22 cellular contexts compared by ENCODE assay signal in genomic region chr20:59580991-59581401, GRCh38. TPM values are rescaled to one million over a fixed set of nuclear protein-coding genes. Genes with fewer than 3 reads are reported as not detected.
"Had no signal": no experiment of that assay in that cellular context is flagged by ENCODE, and none has a peak within 500 bp of the region (broad histone marks: within the 10 kb centered on the region; RNA-seq: fewer than 3 reads in every experiment).

No MANE protein-coding gene starts in this region.

- DNase-seq: effector CD4-positive, alpha-beta T cell; endodermal cell; erythroblast; foreskin melanocyte; heart left ventricle; hippocampal formation; midbrain; nucleus accumbens; psoas muscle; retina; stimulated activated CD4-positive, alpha-beta T cell treated with anti-CD3 and anti-CD28 coated beads, Interleukin-2, amount 100 ng/mL, for 24 hours; stimulated activated CD4-positive, alpha-beta T cell treated with anti-CD3 and anti-CD28 coated beads, Interleukin-4, amount 100 ng/mL, for 4 hours; stimulated activated naive CD4-positive, alpha-beta T cell; stomach; trophoblast cell had no signal

- H3K27ac Mint-ChIP-seq: endodermal cell; natural killer cell treated with Interleukin-12 subunit alpha and Interleukin-12 subunit beta and Interleukin-15 and Interleukin-18, amount 100 ng/mL, for 72 hours; neural progenitor cell had no signal

- H3K4me1 ChIP-seq: neural progenitor cell, parathyroid adenoma, psoas muscle, right lobe of liver had no signal

- H3K4me3 Mint-ChIP-seq: endodermal cell; natural killer cell treated with Interleukin-12 subunit alpha and Interleukin-12 subunit beta and Interleukin-15 and Interleukin-18, amount 100 ng/mL, for 72 hours; neural progenitor cell had no signal

- H2AFZ ChIP-seq: neural progenitor cell, parathyroid adenoma had no signal

- H3K36me3 Mint-ChIP-seq: natural killer cell treated with Interleukin-12 subunit alpha and Interleukin-12 subunit beta and Interleukin-15 and Interleukin-18, amount 100 ng/mL, for 72 hours; neural progenitor cell had no signal

- H3K9ac ChIP-seq: neural progenitor cell, parathyroid adenoma had no signal

- H3K9me3 ChIP-seq: heart left ventricle, psoas muscle, right lobe of liver, stomach had no signal

- H3K4me3 ChIP-seq: coronary artery, heart left ventricle, neural progenitor cell, psoas muscle, right lobe of liver, stomach had no signal

- H3K27ac ChIP-seq: coronary artery, heart left ventricle, neural progenitor cell, parathyroid adenoma, psoas muscle, right lobe of liver, stomach had no signal

- H3K9me3 Mint-ChIP-seq: endodermal cell; natural killer cell treated with Interleukin-12 subunit alpha and Interleukin-12 subunit beta and Interleukin-15 and Interleukin-18, amount 100 ng/mL, for 72 hours had no signal

- H3K36me3 ChIP-seq: heart left ventricle, neural progenitor cell, right lobe of liver, stomach had no signal

- H3K4me2 ChIP-seq: neural progenitor cell had no signal

RNA-seq across cellular contexts. Expression of gene PHACTR3, which starts 23.3 kb away (rescaled TPM):
- total RNA-seq: endothelial cell of umbilical vein; kidney epithelial cell; natural killer cell treated with Interleukin-12 subunit alpha and Interleukin-12 subunit beta and Interleukin-15 and Interleukin-18, amount 100 ng/mL, for 72 hours had no signal
- polyA plus RNA-seq: endothelial cell of umbilical vein had no signal
